Comparison of ENCODE assay signal across 20 cellular contexts in the genomic region with DNA sequence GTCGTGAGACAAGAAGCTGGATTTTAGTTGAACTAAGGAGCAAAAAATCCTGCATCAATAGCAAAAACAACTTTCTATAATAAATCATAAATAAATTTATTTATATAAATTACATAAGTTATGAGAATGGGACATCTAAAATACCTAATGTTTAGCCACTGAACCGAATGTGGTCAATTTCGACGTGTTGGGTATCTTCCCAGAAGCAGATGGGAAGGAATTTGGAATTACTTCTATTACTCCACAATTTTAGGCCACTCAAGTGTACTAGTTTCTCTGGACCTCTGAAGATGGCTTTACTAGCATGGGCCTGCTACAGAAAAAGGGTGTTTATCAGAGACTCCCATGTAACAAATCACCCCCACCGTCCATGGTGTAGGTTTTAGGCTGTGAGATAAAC.
A peak's percentile ranks its signal among the peaks of the same experiment; 100 is the strongest.
DNase-seq lines count a peak whose midpoint lies in the region; ATAC-seq and TF ChIP-seq lines count a peak whose summit lies in the region.
"Had no signal": no experiment of that assay in that cellular context is flagged by ENCODE, and none has a peak within 500 bp of the region (broad histone marks: within the 10 kb centered on the region; RNA-seq: fewer than 3 reads in every experiment).

No MANE protein-coding gene starts in this region.

- CTCF ChIA-PET in Caco-2 (lab: Charles Lee) = no interaction called here

- H3K9me3 Mint-ChIP-seq in Caco-2 (ENCODE audit: unreplicated experiment) = no peaks in the 10 kb centered on the region
- H3K9me3 Mint-ChIP-seq in neural crest cell = no peaks in the 10 kb centered on the region
- no peaks in the 10 kb centered on the region for H3K9me3 Mint-ChIP-seq in activated T-cell treated with anti-CD3 and anti-CD28 coated beads, Interleukin-2, amount 50 U/mL, for 24 hours
- H3K9me3 Mint-ChIP-seq: activated naive CD8-positive, alpha-beta T cell treated with anti-CD3 and anti-CD28 coated beads, Interleukin-2, amount 50 U/mL, for 24 hours; activated T-helper 17 cell treated with anti-CD3 and anti-CD28 coated beads, Interleukin-2, amount 50 U/mL, for 72 hours; CD8-positive, alpha-beta memory T cell; effector memory CD8-positive, alpha-beta T cell; T-helper 2 cell treated with Interferon-gamma antibody and Interleukin-4, amounts not matched to agents 5 μg/mL and 100 μg/mL, for 36 hours had no signal

- H3K27ac ChIP-seq in SJCRH30 (0 out of 2 replicates have a peak overlapping the region, but pooled peaks have one; percentile 9), fibroblast of lung (ENCODE audit: insufficient read depth, low read length) (peak overlapping the region; percentile 34)
- H3K27ac ChIP-seq: ovary had no signal

- TF ChIP-seq CTCF in Caco-2 (IDR thresholded peaks at IDR 0.05; ENCODE audit: insufficient read depth in 1 of 2, low read depth in 1 of 2, low read length in 1 of 2, severe bottlenecking in 1 of 2, unreplicated experiment in 1 of 2) = no peak
- no peak for TF ChIP-seq CTCF in fibroblast of lung (conservative IDR thresholded peaks at IDR 0.05 in 1 of 2, IDR thresholded peaks at IDR 0.05 in 1 of 2; ENCODE audit: low read depth in 1 of 2, low read length in 2 of 2)
- TF ChIP-seq CTCF in neural crest cell (conservative IDR thresholded peaks at IDR 0.05) = no peak

- BruUV-seq in Caco-2 (replicated peaks; lab: Mats Ljungman, UMichigan) = no TSS peak

- no peaks in the 10 kb centered on the region for H3K79me2 ChIP-seq in fibroblast of lung (ENCODE audit: control insufficient read depth, insufficient read depth, low read length)

- H3K4me3 ChIP-seq in Caco-2 (ENCODE audit: low read depth, low read length) (no peak overlapping the region), SJCRH30 (no peak overlapping the region), fibroblast of lung (replicated peaks in 1 of 4; ENCODE audit: control extremely low read depth in 1 of 4, insufficient read depth in 1 of 4, low read depth in 3 of 4, low read length in 4 of 4) (no peak overlapping the region)
- H3K4me3 ChIP-seq: HAP-1, ovary had no signal

- no peak overlapping the region for H2AFZ ChIP-seq in fibroblast of lung (ENCODE audit: low read length)

- H4K20me1 ChIP-seq in fibroblast of lung (ENCODE audit: control insufficient read depth, extremely low read depth, insufficient read depth, low read length) = no peaks in the 10 kb centered on the region

- H3K9me3 ChIP-seq in Caco-2 (no peaks in the 10 kb centered on the region), SJCRH30 (replicated peaks) (no peaks in the 10 kb centered on the region), fibroblast of lung (ENCODE audit: control insufficient read depth, insufficient read depth, low read depth, low read length) (no peaks in the 10 kb centered on the region)
- H3K9me3 ChIP-seq: HAP-1, ovary had no signal

- no peak overlapping the region for H3K4me3 Mint-ChIP-seq in Caco-2 (ENCODE audit: unreplicated experiment)
- no peak overlapping the region for H3K4me3 Mint-ChIP-seq in neural crest cell
- H3K4me3 Mint-ChIP-seq in activated T-cell treated with anti-CD3 and anti-CD28 coated beads, Interleukin-2, amount 50 U/mL, for 24 hours = no peak overlapping the region
- H3K4me3 Mint-ChIP-seq: activated naive CD8-positive, alpha-beta T cell treated with anti-CD3 and anti-CD28 coated beads, Interleukin-2, amount 50 U/mL, for 24 hours; activated T-helper 17 cell treated with anti-CD3 and anti-CD28 coated beads, Interleukin-2, amount 50 U/mL, for 72 hours; CD8-positive, alpha-beta memory T cell; effector memory CD8-positive, alpha-beta T cell; T-helper 2 cell treated with Interferon-gamma antibody and Interleukin-4, amounts not matched to agents 5 μg/mL and 100 μg/mL, for 36 hours had no signal

- H3K4me1 ChIP-seq in Caco-2 (peaks cover 62% of the 10 kb centered on the region), SJCRH30 (peaks cover 15% of the 10 kb centered on the region), fibroblast of lung (ENCODE audit: control insufficient read depth, extremely low read depth, insufficient read depth, low read length) (peaks cover 6% of the 10 kb centered on the region)
- H3K4me1 ChIP-seq: HAP-1 had no signal

- H3K27ac Mint-ChIP-seq in Caco-2 (ENCODE audit: unreplicated experiment) (peak overlapping the region; percentile 14), neural crest cell (ENCODE audit: unreplicated experiment) (peak overlapping the region; percentile 0)
- no peak overlapping the region for H3K27ac Mint-ChIP-seq in activated T-cell treated with anti-CD3 and anti-CD28 coated beads, Interleukin-2, amount 50 U/mL, for 24 hours
- H3K27ac Mint-ChIP-seq: activated naive CD8-positive, alpha-beta T cell treated with anti-CD3 and anti-CD28 coated beads, Interleukin-2, amount 50 U/mL, for 24 hours; activated T-helper 17 cell treated with anti-CD3 and anti-CD28 coated beads, Interleukin-2, amount 50 U/mL, for 72 hours; effector memory CD8-positive, alpha-beta T cell; T-helper 2 cell treated with Interferon-gamma antibody and Interleukin-4, amounts not matched to agents 5 μg/mL and 100 μg/mL, for 36 hours had no signal

- H3K36me3 Mint-ChIP-seq in Caco-2 (ENCODE audit: insufficient read depth, unreplicated experiment) = peaks cover 5% of the 10 kb centered on the region
- H3K36me3 Mint-ChIP-seq in neural crest cell (ENCODE audit: low read depth) = peaks cover 14% of the 10 kb centered on the region
- H3K36me3 Mint-ChIP-seq in activated T-cell treated with anti-CD3 and anti-CD28 coated beads, Interleukin-2, amount 50 U/mL, for 24 hours (ENCODE audit: low read depth) = no peaks in the 10 kb centered on the region
- H3K36me3 Mint-ChIP-seq: CD8-positive, alpha-beta memory T cell had no signal

- peaks cover 46% of the 10 kb centered on the region for H3K4me1 Mint-ChIP-seq in Caco-2 (ENCODE audit: low read depth, unreplicated experiment)
- peaks cover 28% of the 10 kb centered on the region for H3K4me1 Mint-ChIP-seq in neural crest cell
- peaks cover 6% of the 10 kb centered on the region for H3K4me1 Mint-ChIP-seq in activated T-cell treated with anti-CD3 and anti-CD28 coated beads, Interleukin-2, amount 50 U/mL, for 24 hours (ENCODE audit: low read depth)

- intact Hi-C loops in Caco-2 (cut with micrococcal nuclease; ENCODE audit: unreplicated experiment) = no loop called here

- H3K27me3 ChIP-seq in Caco-2 (replicated peaks; ENCODE audit: control insufficient read depth, insufficient read depth, low read length) (no peaks in the 10 kb centered on the region), SJCRH30 (no peaks in the 10 kb centered on the region), fibroblast of lung (ENCODE audit: control insufficient read depth, insufficient read depth, low read length) (no peaks in the 10 kb centered on the region)
- H3K27me3 ChIP-seq: ovary had no signal

- H3K4me2 ChIP-seq in fibroblast of lung (ENCODE audit: extremely low read depth, insufficient read depth, low read length) = no peak overlapping the region

- H3K9ac ChIP-seq in fibroblast of lung (ENCODE audit: insufficient read depth, low read length) = no peak overlapping the region

- H3K27me3 Mint-ChIP-seq in Caco-2 (ENCODE audit: insufficient read depth, unreplicated experiment) (no peaks in the 10 kb centered on the region), neural crest cell (ENCODE audit: low read depth) (no peaks in the 10 kb centered on the region)
- H3K27me3 Mint-ChIP-seq in activated T-cell treated with anti-CD3 and anti-CD28 coated beads, Interleukin-2, amount 50 U/mL, for 24 hours = no peaks in the 10 kb centered on the region
- H3K27me3 Mint-ChIP-seq: activated naive CD8-positive, alpha-beta T cell treated with anti-CD3 and anti-CD28 coated beads, Interleukin-2, amount 50 U/mL, for 24 hours had no signal

- no peak for DNase-seq in Caco-2
- no peak for DNase-seq in SJCRH30
- DNase-seq in fibroblast of lung (ENCODE audit: low read depth in 2 of 2) = peak in 1 of 2 donors; percentile 59
- no peak for DNase-seq in neural crest cell (ENCODE audit: low read depth, low spot score)
- DNase-seq in activated T-cell treated with anti-CD3 and anti-CD28 coated beads, Interleukin-2, amount 50 U/mL, for 24 hours = no peak
- no peak for DNase-seq in stimulated activated CD4-positive, alpha-beta T cell treated with anti-CD3 and anti-CD28 coated beads, Interleukin-15, amount 100 ng/mL, for 24 hours
- DNase-seq in NCI-H526 (lab: John Stamatoyannopoulos, UW) = no peak
- DNase-seq: activated naive CD8-positive, alpha-beta T cell treated with anti-CD3 and anti-CD28 coated beads, Interleukin-2, amount 50 U/mL, for 24 hours; CD8-positive, alpha-beta memory T cell; central memory CD4-positive, alpha-beta T cell; effector memory CD8-positive, alpha-beta T cell; NCI-H748 treated with DMSO at 0.1 percent for 48 hours; OCI-M1; stimulated activated CD4-positive, alpha-beta T cell treated with anti-CD3 and anti-CD28 coated beads, Interleukin-2, amount 100 ng/mL, for 48 hours had no signal

- no peaks in the 10 kb centered on the region for H3K36me3 ChIP-seq in Caco-2 (ENCODE audit: control insufficient read depth, insufficient read depth, low read length)
- no peaks in the 10 kb centered on the region for H3K36me3 ChIP-seq in SJCRH30
- no peaks in the 10 kb centered on the region for H3K36me3 ChIP-seq in fibroblast of lung (ENCODE audit: control insufficient read depth, insufficient read depth, low read length)
- H3K36me3 ChIP-seq: HAP-1, ovary had no signal

- POLR2A ChIA-PET in Caco-2 (lab: Charles Lee) = no interaction called here

- no peak for ATAC-seq in HG02678 (IDR thresholded peaks at IDR 0.05; ENCODE audit: unreplicated experiment)
- ATAC-seq: activated CD4-positive, CD25-positive, alpha-beta regulatory T cell treated with anti-CD3 and anti-CD28 coated beads, Interleukin-2, amount 50 U/mL, for 24 hours; activated naive CD8-positive, alpha-beta T cell treated with anti-CD3 and anti-CD28 coated beads, Interleukin-2, amount 50 U/mL, for 24 hours; activated T-helper 17 cell treated with anti-CD3 and anti-CD28 coated beads, Interleukin-2, amount 50 U/mL, for 72 hours; effector memory CD8-positive, alpha-beta T cell had no signal
